Comparison of ENCODE assay signal across 11 cellular contexts in genomic region chr1:185917646-185918045, GRCh38.
DNase-seq lines count a peak whose midpoint lies in the region; ATAC-seq, FAIRE-seq and TF ChIP-seq lines count a peak whose summit lies in the region.
"Had no signal": no experiment of that assay in that cellular context is flagged by ENCODE, and none has a peak within 500 bp of the region (broad histone marks: within the 10 kb centered on the region; RNA-seq: fewer than 3 reads in every experiment).

No MANE protein-coding gene starts in this region.

- H3K4me1 ChIP-seq in A673 (ENCODE audit: insufficient read depth, low read length, poor library complexity, severe bottlenecking) (peaks cover 23% of the 10 kb centered on the region), pancreas (no peaks in the 10 kb centered on the region)
- H3K4me1 ChIP-seq in naive thymus-derived CD4-positive, alpha-beta T cell (ENCODE audit: control insufficient read depth in 2 of 2, insufficient read depth in 2 of 2, low read length in 2 of 2) = no peaks in the 10 kb centered on the region
- H3K4me1 ChIP-seq: BLaER1 treated with 17β-estradiol and CSF1 and Interleukin-3, amounts not matched to agents 10 nM and 100 nM had no signal

- TF ChIP-seq CTCF in A673 (conservative IDR thresholded peaks at IDR 0.05; ENCODE audit: low read depth, low read length) (no peak), WTC11 (IDR thresholded peaks at IDR 0.05) (no peak), pancreas (IDR thresholded peaks at IDR 0.05) (no peak)

- H3K27ac ChIP-seq in A673 (ENCODE audit: low read depth, low read length, poor library complexity, severe bottlenecking) = no peak overlapping the region
- no peak overlapping the region for H3K27ac ChIP-seq in naive thymus-derived CD4-positive, alpha-beta T cell (ENCODE audit: low read depth, low read length)
- no peak overlapping the region for H3K27ac ChIP-seq in pancreas
- H3K27ac ChIP-seq: BLaER1 treated with 17β-estradiol and CSF1 and Interleukin-3, amounts not matched to agents 10 nM and 100 nM had no signal

- POLR2A ChIA-PET in A673 (lab: Charles Lee; ENCODE audit: low non-redundant PET) (no interaction called here), WTC11 (lab: Charles Lee) (no interaction called here)
- POLR2A ChIA-PET in naive thymus-derived CD4-positive, alpha-beta T cell (lab: Charles Lee) = interaction anchor here (0.6 kb wide), 1 partner anchor 15 kb away, joined by 3 read pairs; no protein-coding TSS in a partner anchor

- H3K4me3 ChIP-seq in A673 (ENCODE audit: low read depth, low read length, poor library complexity, severe bottlenecking) (no peak overlapping the region), pancreas (no peak overlapping the region)
- no peak overlapping the region for H3K4me3 ChIP-seq in naive thymus-derived CD4-positive, alpha-beta T cell (ENCODE audit: low read length)
- H3K4me3 ChIP-seq: BLaER1 treated with 17β-estradiol and CSF1 and Interleukin-3, amounts not matched to agents 10 nM and 100 nM had no signal

- H3K27ac Mint-ChIP-seq in WTC11 = no peak overlapping the region
- no peak overlapping the region for H3K27ac Mint-ChIP-seq in naive thymus-derived CD4-positive, alpha-beta T cell
- H3K27ac Mint-ChIP-seq: nephron had no signal

- WGBS in pancreas, 2 donors = 62 to 64% methylated on average over 3 of the region's 3 CpGs

- H3K9me3 Mint-ChIP-seq in WTC11 = no peaks in the 10 kb centered on the region
- no peaks in the 10 kb centered on the region for H3K9me3 Mint-ChIP-seq in naive thymus-derived CD4-positive, alpha-beta T cell
- H3K9me3 Mint-ChIP-seq: nephron had no signal

- BruUV-seq in A673 (replicated peaks; lab: Mats Ljungman, UMichigan) = no TSS peak

- CTCF ChIA-PET in A673 (lab: Charles Lee) (no interaction called here), WTC11 (lab: Charles Lee) (no interaction called here)
- CTCF ChIA-PET in naive thymus-derived CD4-positive, alpha-beta T cell (lab: Charles Lee) = no interaction called here

- H3K36me3 Mint-ChIP-seq in WTC11 = no peaks in the 10 kb centered on the region
- H3K36me3 Mint-ChIP-seq in naive thymus-derived CD4-positive, alpha-beta T cell = no peaks in the 10 kb centered on the region

- no peak overlapping the region for H3K4me3 Mint-ChIP-seq in WTC11
- no peak overlapping the region for H3K4me3 Mint-ChIP-seq in naive thymus-derived CD4-positive, alpha-beta T cell
- H3K4me3 Mint-ChIP-seq: nephron had no signal

- no peaks in the 10 kb centered on the region for H3K9me3 ChIP-seq in A673 (ENCODE audit: low read depth, low read length, poor library complexity, severe bottlenecking)
- H3K9me3 ChIP-seq in naive thymus-derived CD4-positive, alpha-beta T cell (ENCODE audit: control insufficient read depth in 2 of 3, low read length in 3 of 3) = no peaks in the 10 kb centered on the region
- H3K9me3 ChIP-seq in pancreas = no peaks in the 10 kb centered on the region
- H3K9me3 ChIP-seq: BLaER1 treated with 17β-estradiol and CSF1 and Interleukin-3, amounts not matched to agents 10 nM and 100 nM had no signal

- H3K27me3 Mint-ChIP-seq in WTC11 (ENCODE audit: low read depth) = no peaks in the 10 kb centered on the region
- H3K27me3 Mint-ChIP-seq in naive thymus-derived CD4-positive, alpha-beta T cell = peaks cover 0 to 10% (median 4%) of the 10 kb centered on the region in 5 donors

- H3K27me3 ChIP-seq in A673 (replicated peaks; ENCODE audit: insufficient read depth, low read depth, low read length, poor library complexity) (no peaks in the 10 kb centered on the region), pancreas (no peaks in the 10 kb centered on the region)
- H3K27me3 ChIP-seq in naive thymus-derived CD4-positive, alpha-beta T cell (ENCODE audit: control insufficient read depth in 2 of 2, insufficient read depth in 2 of 2, low read length in 2 of 2) = no peaks in the 10 kb centered on the region
- H3K27me3 ChIP-seq: BLaER1 treated with 17β-estradiol and CSF1 and Interleukin-3, amounts not matched to agents 10 nM and 100 nM had no signal

- intact Hi-C loops in A673 (cut with micrococcal nuclease; ENCODE audit: unreplicated experiment) = loop anchor here (10.0 kb wide), 1 partner anchor 63 kb away; no protein-coding TSS in a partner anchor
- intact Hi-C loops in naive thymus-derived CD4-positive, alpha-beta T cell (cut with micrococcal nuclease) = no loop called here
- intact Hi-C loops in pancreas (cut with DNase I) = no loop called here

- ATAC-seq in WTC11 (peak; percentile 91), HG03095 (IDR thresholded peaks at IDR 0.05; ENCODE audit: unreplicated experiment) (no peak), pancreas (no peak)
- ATAC-seq in naive thymus-derived CD4-positive, alpha-beta T cell = no peak

- H3K4me1 Mint-ChIP-seq in WTC11 = peaks cover 48% of the 10 kb centered on the region
- H3K4me1 Mint-ChIP-seq in naive thymus-derived CD4-positive, alpha-beta T cell = no peaks in the 10 kb centered on the region
- H3K4me1 Mint-ChIP-seq: nephron had no signal

- H3K36me3 ChIP-seq in A673 (ENCODE audit: insufficient read depth, low read length, poor library complexity, severe bottlenecking) = peaks cover 33% of the 10 kb centered on the region
- no peaks in the 10 kb centered on the region for H3K36me3 ChIP-seq in naive thymus-derived CD4-positive, alpha-beta T cell (ENCODE audit: control insufficient read depth in 2 of 3, insufficient read depth in 3 of 3, low read length in 3 of 3)
- no peaks in the 10 kb centered on the region for H3K36me3 ChIP-seq in pancreas
- H3K36me3 ChIP-seq: BLaER1 treated with 17β-estradiol and CSF1 and Interleukin-3, amounts not matched to agents 10 nM and 100 nM had no signal

- DNase-seq in A673 (ENCODE audit: low spot score) (peak; percentile 43), HT-29 (ENCODE audit: low spot score) (peak; percentile 59), WTC11 (ENCODE audit: low spot score) (peak; percentile 42), iPS-NIHi7 (ENCODE audit: extremely low spot score) (peak; percentile 65), 8988T (no peak), pancreas (no peak)
- no peak for DNase-seq in naive thymus-derived CD4-positive, alpha-beta T cell
- DNase-seq: activated naive CD4-positive, alpha-beta T cell had no signal

- FAIRE-seq in pancreas (lab: Jason Lieb, UNC) = no peak

TF ChIP-seq in WTC11, 78 proteins besides CTCF, POLR2A, EP300 and RAD21 (continues in another document):
- TF ChIP-seq, protein P1, sequence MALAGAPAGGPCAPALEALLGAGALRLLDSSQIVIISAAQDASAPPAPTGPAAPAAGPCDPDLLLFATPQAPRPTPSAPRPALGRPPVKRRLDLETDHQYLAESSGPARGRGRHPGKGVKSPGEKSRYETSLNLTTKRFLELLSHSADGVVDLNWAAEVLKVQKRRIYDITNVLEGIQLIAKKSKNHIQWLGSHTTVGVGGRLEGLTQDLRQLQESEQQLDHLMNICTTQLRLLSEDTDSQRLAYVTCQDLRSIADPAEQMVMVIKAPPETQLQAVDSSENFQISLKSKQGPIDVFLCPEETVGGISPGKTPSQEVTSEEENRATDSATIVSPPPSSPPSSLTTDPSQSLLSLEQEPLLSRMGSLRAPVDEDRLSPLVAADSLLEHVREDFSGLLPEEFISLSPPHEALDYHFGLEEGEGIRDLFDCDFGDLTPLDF (CRISPR knock-in tag; IDR thresholded peaks at IDR 0.05) = no peak
- no peak for TF ChIP-seq ZNF232 (CRISPR knock-in tag; IDR thresholded peaks at IDR 0.05)
- TF ChIP-seq ZNF425 (CRISPR knock-in tag; conservative IDR thresholded peaks at IDR 0.05) = no peak
- TF ChIP-seq GABPB1 (CRISPR knock-in tag; IDR thresholded peaks at IDR 0.05) = no peak
- no peak for TF ChIP-seq ZNF423 (CRISPR knock-in tag; IDR thresholded peaks at IDR 0.05)
- no peak for TF ChIP-seq JUN (CRISPR knock-in tag; IDR thresholded peaks at IDR 0.05)
- TF ChIP-seq, protein P2, sequence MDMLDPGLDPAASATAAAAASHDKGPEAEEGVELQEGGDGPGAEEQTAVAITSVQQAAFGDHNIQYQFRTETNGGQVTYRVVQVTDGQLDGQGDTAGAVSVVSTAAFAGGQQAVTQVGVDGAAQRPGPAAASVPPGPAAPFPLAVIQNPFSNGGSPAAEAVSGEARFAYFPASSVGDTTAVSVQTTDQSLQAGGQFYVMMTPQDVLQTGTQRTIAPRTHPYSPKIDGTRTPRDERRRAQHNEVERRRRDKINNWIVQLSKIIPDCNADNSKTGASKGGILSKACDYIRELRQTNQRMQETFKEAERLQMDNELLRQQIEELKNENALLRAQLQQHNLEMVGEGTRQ (CRISPR knock-in tag; IDR thresholded peaks at IDR 0.05) = no peak
- no peak for TF ChIP-seq NFATC4 (CRISPR knock-in tag; IDR thresholded peaks at IDR 0.05)
- no peak for TF ChIP-seq ZNF121 (CRISPR knock-in tag; IDR thresholded peaks at IDR 0.05)
- no peak for TF ChIP-seq ATF2 (CRISPR knock-in tag; IDR thresholded peaks at IDR 0.05; ENCODE audit: borderline replicate concordance, low read depth)
- no peak for TF ChIP-seq MYBL2 (CRISPR knock-in tag; IDR thresholded peaks at IDR 0.05)
- TF ChIP-seq CREM (CRISPR knock-in tag; IDR thresholded peaks at IDR 0.05) = no peak
- TF ChIP-seq IRF2 (CRISPR knock-in tag; IDR thresholded peaks at IDR 0.05; ENCODE audit: borderline replicate concordance, low read depth) = no peak

Comparison
In these comparisons a context has a peak if more than half of its experiments do, and no peak if none do; other contexts are left out.
1. DNase-seq: peak in A673 (single experiment), HT-29 (single experiment), WTC11 (single experiment) and iPS-NIHi7 (single experiment); none in naive thymus-derived CD4-positive, alpha-beta T cell (0 of 9), 8988T (single experiment) and pancreas (0 of 6).